Comparison of ENCODE assay signal across 1 cellular context in genomic region chr3:105367406-105368213, GRCh38.
TF ChIP-seq lines count a peak whose summit lies in the region.

No MANE protein-coding gene starts in this region.

TF ChIP-seq in HEK293, 187 proteins besides CTCF, POLR2A, EP300 and RAD21 (continued from another document):
- TF ChIP-seq ZNF600 (tag by site-specific recombination; IDR thresholded peaks at IDR 0.05) (0 out of 2 replicates have a peak, but pooled peaks have one; percentile 12), KLF16 (tag by site-specific recombination; IDR thresholded peaks at IDR 0.05) (0 out of 2 replicates have a peak, but pooled peaks have one; percentile 22), ZNF10 (tag by site-specific recombination; IDR thresholded peaks at IDR 0.05) (no peak), ELK4 (IDR thresholded peaks at IDR 0.05; ENCODE audit: borderline replicate concordance, low read depth, low read length) (no peak), ZNF274 (IDR thresholded peaks at IDR 0.05; ENCODE audit: low read length) (no peak), ZNF274 (tag by site-specific recombination; IDR thresholded peaks at IDR 0.05; ENCODE audit: borderline replicate concordance) (no peak), GLIS1 (tag by site-specific recombination; IDR thresholded peaks at IDR 0.05) (peak; percentile 94), REST (tag by site-specific recombination; IDR thresholded peaks at IDR 0.05) (no peak), ZNF280D (tag by site-specific recombination; IDR thresholded peaks at IDR 0.05) (no peak), SETDB1 (IDR thresholded peaks at IDR 0.05; ENCODE audit: insufficient read length, low read length) (no peak), ZBTB10 (tag by site-specific recombination; IDR thresholded peaks at IDR 0.05) (no peak), ZSCAN30 (tag by site-specific recombination; IDR thresholded peaks at IDR 0.05) (0 out of 2 replicates have a peak, but pooled peaks have one; percentile 23), ZNF843 (tag by site-specific recombination; IDR thresholded peaks at IDR 0.05) (0 out of 2 replicates have a peak, but pooled peaks have one; percentile 13), SP2 (tag by site-specific recombination; IDR thresholded peaks at IDR 0.05) (peak; percentile 39), ZNF629 (tag by site-specific recombination; IDR thresholded peaks at IDR 0.05) (peak; percentile 35; the same call in 1 of the 2 replicates), ZIC2 (tag by site-specific recombination; IDR thresholded peaks at IDR 0.05) (peak; percentile 65), ZNF155 (tag by site-specific recombination; IDR thresholded peaks at IDR 0.05) (no peak), ZNF335 (tag by site-specific recombination; conservative IDR thresholded peaks at IDR 0.05) (peak; percentile 88), OSR2 (tag by site-specific recombination; IDR thresholded peaks at IDR 0.05) (peak; percentile 38; the same call in 1 of the 2 replicates), YY2 (tag by site-specific recombination; IDR thresholded peaks at IDR 0.05) (no peak)
- TF ChIP-seq, protein P1, sequence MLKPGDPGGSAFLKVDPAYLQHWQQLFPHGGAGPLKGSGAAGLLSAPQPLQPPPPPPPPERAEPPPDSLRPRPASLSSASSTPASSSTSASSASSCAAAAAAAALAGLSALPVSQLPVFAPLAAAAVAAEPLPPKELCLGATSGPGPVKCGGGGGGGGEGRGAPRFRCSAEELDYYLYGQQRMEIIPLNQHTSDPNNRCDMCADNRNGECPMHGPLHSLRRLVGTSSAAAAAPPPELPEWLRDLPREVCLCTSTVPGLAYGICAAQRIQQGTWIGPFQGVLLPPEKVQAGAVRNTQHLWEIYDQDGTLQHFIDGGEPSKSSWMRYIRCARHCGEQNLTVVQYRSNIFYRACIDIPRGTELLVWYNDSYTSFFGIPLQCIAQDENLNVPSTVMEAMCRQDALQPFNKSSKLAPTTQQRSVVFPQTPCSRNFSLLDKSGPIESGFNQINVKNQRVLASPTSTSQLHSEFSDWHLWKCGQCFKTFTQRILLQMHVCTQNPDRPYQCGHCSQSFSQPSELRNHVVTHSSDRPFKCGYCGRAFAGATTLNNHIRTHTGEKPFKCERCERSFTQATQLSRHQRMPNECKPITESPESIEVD (tag by site-specific recombination; IDR thresholded peaks at IDR 0.05) = peak; percentile 67
- TF ChIP-seq, protein P2, sequence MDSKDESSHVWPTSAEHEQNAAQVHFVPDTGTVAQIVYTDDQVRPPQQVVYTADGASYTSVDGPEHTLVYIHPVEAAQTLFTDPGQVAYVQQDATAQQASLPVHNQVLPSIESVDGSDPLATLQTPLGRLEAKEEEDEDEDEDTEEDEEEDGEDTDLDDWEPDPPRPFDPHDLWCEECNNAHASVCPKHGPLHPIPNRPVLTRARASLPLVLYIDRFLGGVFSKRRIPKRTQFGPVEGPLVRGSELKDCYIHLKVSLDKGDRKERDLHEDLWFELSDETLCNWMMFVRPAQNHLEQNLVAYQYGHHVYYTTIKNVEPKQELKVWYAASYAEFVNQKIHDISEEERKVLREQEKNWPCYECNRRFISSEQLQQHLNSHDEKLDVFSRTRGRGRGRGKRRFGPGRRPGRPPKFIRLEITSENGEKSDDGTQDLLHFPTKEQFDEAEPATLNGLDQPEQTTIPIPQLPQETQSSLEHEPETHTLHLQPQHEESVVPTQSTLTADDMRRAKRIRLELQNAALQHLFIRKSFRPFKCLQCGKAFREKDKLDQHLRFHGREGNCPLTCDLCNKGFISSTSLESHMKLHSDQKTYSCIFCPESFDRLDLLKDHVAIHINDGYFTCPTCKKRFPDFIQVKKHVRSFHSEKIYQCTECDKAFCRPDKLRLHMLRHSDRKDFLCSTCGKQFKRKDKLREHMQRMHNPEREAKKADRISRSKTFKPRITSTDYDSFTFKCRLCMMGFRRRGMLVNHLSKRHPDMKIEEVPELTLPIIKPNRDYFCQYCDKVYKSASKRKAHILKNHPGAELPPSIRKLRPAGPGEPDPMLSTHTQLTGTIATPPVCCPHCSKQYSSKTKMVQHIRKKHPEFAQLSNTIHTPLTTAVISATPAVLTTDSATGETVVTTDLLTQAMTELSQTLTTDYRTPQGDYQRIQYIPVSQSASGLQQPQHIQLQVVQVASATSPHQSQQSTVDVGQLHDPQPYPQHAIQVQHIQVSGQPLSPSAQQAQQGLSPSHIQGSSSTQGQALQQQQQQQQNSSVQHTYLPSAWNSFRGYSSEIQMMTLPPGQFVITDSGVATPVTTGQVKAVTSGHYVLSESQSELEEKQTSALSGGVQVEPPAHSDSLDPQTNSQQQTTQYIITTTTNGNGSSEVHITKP (tag by site-specific recombination; IDR thresholded peaks at IDR 0.05) = peak; percentile 50; the same call in 1 of the 2 replicates
- TF ChIP-seq, protein P3, sequence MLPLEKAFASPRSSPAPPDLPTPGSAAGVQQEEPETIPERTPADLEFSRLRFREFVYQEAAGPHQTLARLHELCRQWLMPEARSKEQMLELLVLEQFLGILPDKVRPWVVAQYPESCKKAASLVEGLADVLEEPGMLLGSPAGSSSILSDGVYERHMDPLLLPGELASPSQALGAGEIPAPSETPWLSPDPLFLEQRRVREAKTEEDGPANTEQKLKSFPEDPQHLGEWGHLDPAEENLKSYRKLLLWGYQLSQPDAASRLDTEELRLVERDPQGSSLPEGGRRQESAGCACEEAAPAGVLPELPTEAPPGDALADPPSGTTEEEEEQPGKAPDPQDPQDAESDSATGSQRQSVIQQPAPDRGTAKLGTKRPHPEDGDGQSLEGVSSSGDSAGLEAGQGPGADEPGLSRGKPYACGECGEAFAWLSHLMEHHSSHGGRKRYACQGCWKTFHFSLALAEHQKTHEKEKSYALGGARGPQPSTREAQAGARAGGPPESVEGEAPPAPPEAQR (tag by site-specific recombination; IDR thresholded peaks at IDR 0.05) = no peak
- TF ChIP-seq, protein P4, sequence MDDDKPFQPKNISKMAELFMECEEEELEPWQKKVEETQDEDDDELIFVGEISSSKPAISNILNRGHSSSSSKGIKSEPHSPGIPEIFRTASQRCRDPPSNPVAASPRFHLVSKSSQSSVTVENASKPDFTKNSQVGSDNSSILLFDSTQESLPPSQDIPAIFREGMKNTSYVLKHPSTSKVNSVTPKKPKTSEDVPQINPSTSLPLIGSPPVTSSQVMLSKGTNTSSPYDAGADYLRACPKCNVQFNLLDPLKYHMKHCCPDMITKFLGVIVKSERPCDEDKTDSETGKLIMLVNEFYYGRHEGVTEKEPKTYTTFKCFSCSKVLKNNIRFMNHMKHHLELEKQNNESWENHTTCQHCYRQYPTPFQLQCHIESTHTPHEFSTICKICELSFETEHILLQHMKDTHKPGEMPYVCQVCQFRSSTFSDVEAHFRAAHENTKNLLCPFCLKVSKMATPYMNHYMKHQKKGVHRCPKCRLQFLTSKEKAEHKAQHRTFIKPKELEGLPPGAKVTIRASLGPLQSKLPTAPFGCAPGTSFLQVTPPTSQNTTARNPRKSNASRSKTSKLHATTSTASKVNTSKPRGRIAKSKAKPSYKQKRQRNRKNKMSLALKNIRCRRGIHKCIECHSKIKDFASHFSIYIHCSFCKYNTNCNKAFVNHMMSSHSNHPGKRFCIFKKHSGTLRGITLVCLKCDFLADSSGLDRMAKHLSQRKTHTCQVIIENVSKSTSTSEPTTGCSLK (tag by site-specific recombination; IDR thresholded peaks at IDR 0.05) = no peak
